23 cellular contexts compared by ENCODE assay signal in the genomic region with DNA sequence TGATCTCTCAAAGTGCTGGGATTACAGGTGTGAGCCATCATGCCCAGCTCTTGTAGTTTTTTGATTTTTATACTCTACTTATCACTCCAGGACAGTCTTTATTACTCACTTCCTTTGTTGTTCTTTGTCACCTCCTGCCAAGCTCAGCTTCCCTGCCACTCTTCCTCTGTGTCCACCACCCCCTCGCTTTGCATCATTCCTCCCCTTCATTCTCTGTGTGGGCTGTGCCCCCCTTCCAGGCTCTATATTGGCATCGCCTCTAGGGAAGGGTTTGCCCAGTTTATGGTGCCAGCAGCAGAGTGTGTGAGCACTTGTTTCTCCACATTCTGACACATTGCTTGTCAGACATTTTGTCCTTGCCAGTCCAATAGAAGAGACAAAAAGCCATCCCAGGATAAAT. TPM values are rescaled to one million over a fixed set of nuclear protein-coding genes. Genes with fewer than 3 reads are reported as not detected.
A peak's percentile ranks its signal among the peaks of the same experiment; 100 is the strongest.
DNase-seq lines count a peak whose midpoint lies in the region; ATAC-seq, FAIRE-seq and TF ChIP-seq lines count a peak whose summit lies in the region.
"Had no signal": no experiment of that assay in that cellular context is flagged by ENCODE, and none has a peak within 500 bp of the region (broad histone marks: within the 10 kb centered on the region; RNA-seq: fewer than 3 reads in every experiment).

No MANE protein-coding gene starts in this region.

- no peaks in the 10 kb centered on the region for H3F3A ChIP-seq in PC-3 (ENCODE audit: low read length, unreplicated experiment)

- no peak for TF ChIP-seq POLR2A in body of pancreas (IDR thresholded peaks at IDR 0.05)

- H3K4me1 ChIP-seq in left ventricle myocardium inferior (no peaks in the 10 kb centered on the region), PC-3 (ENCODE audit: insufficient read depth, low read length) (0 out of 2 replicates have a peak, but pooled peaks cover 3% of the 10 kb centered on the region), body of pancreas (peaks cover 39% of the 10 kb centered on the region), pancreas (peaks cover 7 to 12% (median 12%) of the 10 kb centered on the region in 3 donors), foreskin keratinocyte (no peaks in the 10 kb centered on the region)
- H3K4me1 ChIP-seq: BE2C, HAP-1, SJSA1 had no signal

- ATAC-seq in left ventricle myocardium superior (peak; percentile 26), PC-3 (peak; percentile 24; the same call in 1 of the 2 replicates), body of pancreas (peak; percentile 45), pancreas (peak; percentile 27 to 63 (median 44)), foreskin keratinocyte (no peak), GM21447 (IDR thresholded peaks at IDR 0.05; ENCODE audit: unreplicated experiment) (no peak)

- H3K27me3 ChIP-seq in left ventricle myocardium inferior (ENCODE audit: low read depth) (no peaks in the 10 kb centered on the region), PC-3 (ENCODE audit: low read length) (no peaks in the 10 kb centered on the region), body of pancreas (no peaks in the 10 kb centered on the region), pancreas (no peaks in the 10 kb centered on the region), foreskin keratinocyte (no peaks in the 10 kb centered on the region)
- H3K27me3 ChIP-seq: SJSA1 had no signal

- no peak overlapping the region for H3K9ac ChIP-seq in PC-3 (ENCODE audit: low read length)

- no peak overlapping the region for H3K4me2 ChIP-seq in PC-3 (ENCODE audit: low read length)

- TF ChIP-seq CTCF in left ventricle myocardium inferior (IDR thresholded peaks at IDR 0.05; ENCODE audit: borderline replicate concordance): no peak
- no peak for TF ChIP-seq CTCF in PC-3 (conservative IDR thresholded peaks at IDR 0.05; ENCODE audit: low read depth, low read length)
- TF ChIP-seq CTCF in body of pancreas (IDR thresholded peaks at IDR 0.05): no peak
- no peak for TF ChIP-seq CTCF in pancreas (IDR thresholded peaks at IDR 0.05)
- TF ChIP-seq CTCF in foreskin keratinocyte (conservative IDR thresholded peaks at IDR 0.05): no peak

- intact Hi-C loops in left ventricle myocardium superior (cut with micrococcal nuclease): no loop called here
- intact Hi-C loops in left ventricle myocardium inferior (cut with micrococcal nuclease): no loop called here
- intact Hi-C loops in PC-3 (cut with micrococcal nuclease): no loop called here
- intact Hi-C loops in body of pancreas (cut with DNase I): no loop called here
- intact Hi-C loops in pancreas (cut with DNase I): no loop called here

- no TSS peak for BruUV-seq in PC-3 (replicated peaks; lab: Mats Ljungman, UMichigan)

- H2AFZ ChIP-seq in PC-3 (ENCODE audit: low read length): peak overlapping the region; percentile 34; the same call in 1 of the 2 replicates

- CTCF ChIA-PET in PC-3 (lab: Charles Lee): no interaction called here

- no peaks in the 10 kb centered on the region for H3K9me2 ChIP-seq in PC-3 (replicated peaks; ENCODE audit: low read length)

- peaks cover 3% of the 10 kb centered on the region for H3K9me3 ChIP-seq in left ventricle myocardium inferior (replicated peaks)
- no peaks in the 10 kb centered on the region for H3K9me3 ChIP-seq in PC-3 (ENCODE audit: low read length)
- no peaks in the 10 kb centered on the region for H3K9me3 ChIP-seq in body of pancreas
- H3K9me3 ChIP-seq in pancreas: no peaks in the 10 kb centered on the region
- H3K9me3 ChIP-seq: BE2C, HAP-1, SJSA1 had no signal

- H4K20me1 ChIP-seq in PC-3 (ENCODE audit: low read length): no peaks in the 10 kb centered on the region

- H3K36me3 ChIP-seq in left ventricle myocardium inferior (no peaks in the 10 kb centered on the region), PC-3 (ENCODE audit: low read depth, low read length) (no peaks in the 10 kb centered on the region), body of pancreas (replicated peaks in 1 of 2; ENCODE audit: insufficient read depth in 1 of 2, low read depth in 2 of 2) (no peaks in the 10 kb centered on the region), pancreas (no peaks in the 10 kb centered on the region)
- H3K36me3 ChIP-seq: BE2C, HAP-1, SJSA1 had no signal

- no peaks in the 10 kb centered on the region for H3K79me2 ChIP-seq in PC-3 (ENCODE audit: low read length)

- FAIRE-seq in pancreas (lab: Jason Lieb, UNC): no peak

- DNase-seq in left ventricle myocardium superior (no peak), left ventricle myocardium inferior (no peak), PC-3 (peak; percentile 38), body of pancreas (no peak), pancreas (no peak), foreskin keratinocyte (no peak), NCI-H2107 (lab: John Stamatoyannopoulos, UW) (no peak)
- DNase-seq: BE2C; CD4-positive, CD25-positive, alpha-beta regulatory T cell; COR-L47; DMS153; GDM1; NCI-H1092 treated with DMSO at 0.1 percent for 48 hours; NCI-H146; NCI-H2081; NCI-H82; OCI-M1 had no signal

- H3K4me3 ChIP-seq in left ventricle myocardium inferior (no peak overlapping the region), PC-3 (ENCODE audit: low read length) (no peak overlapping the region), body of pancreas (no peak overlapping the region), pancreas (no peak overlapping the region)
- H3K4me3 ChIP-seq: HAP-1, SJSA1 had no signal

- H3K27ac ChIP-seq in left ventricle myocardium inferior (replicated peaks) (no peak overlapping the region), PC-3 (ENCODE audit: low read length) (no peak overlapping the region), body of pancreas (no peak overlapping the region), pancreas (no peak overlapping the region), foreskin keratinocyte (no peak overlapping the region)
- H3K27ac ChIP-seq: SJSA1 had no signal

- POLR2A ChIA-PET in PC-3 (lab: Charles Lee; ENCODE audit: unreplicated experiment): no interaction called here

- 38 to 44% methylated on average over 2 of the region's 2 CpGs for WGBS in body of pancreas, 2 donors
- WGBS in pancreas, 2 donors: 46% methylated on average over 2 of the region's 2 CpGs

RNA-seq across cellular contexts. Expression of a gene that starts 15.1 kb away (rescaled TPM):
- 40.2 TPM for total RNA-seq in left ventricle myocardium superior
- 45.6 TPM for total RNA-seq in left ventricle myocardium inferior
- total RNA-seq in PC-3 (2014; rRNA removed): 7.3 and 15.9 TPM in 2 replicates
- 10 to 100 TPM; 16.6 to 49.1 TPM for total RNA-seq in body of pancreas
- total RNA-seq in pancreas: 10 to 100 TPM; 12.2 to 21.6 (median 13.7) TPM
- 10 to 100 TPM; 19.1 to 26.6 TPM for polyA plus RNA-seq in pancreas
- total RNA-seq in foreskin keratinocyte: 8.5 TPM in 2 replicates
- polyA plus RNA-seq in foreskin keratinocyte: 3.6 and 4.0 TPM in 2 replicates

RNA-seq across cellular contexts. Expression of a gene that starts 15.6 kb away (rescaled TPM):
- total RNA-seq in left ventricle myocardium superior: 0.89 TPM
- total RNA-seq in left ventricle myocardium inferior: not detected
- not detected in 2 replicates for total RNA-seq in PC-3 (2014; rRNA removed)
- total RNA-seq in body of pancreas: 1 to 10 TPM in 1 of 2 donors, under 1 TPM in 1; 0.52 to 4.3 TPM
- 1 to 10 TPM in 2 of 6 donors, under 1 TPM in 4; 0.46 to 2.1 (median 0.92) TPM for total RNA-seq in pancreas
- under 1 TPM; 0.42 to 0.75 TPM for polyA plus RNA-seq in pancreas
- 0.14 TPM in 1 of 2 replicates, not detected in the other for total RNA-seq in foreskin keratinocyte
- not detected in 2 replicates for polyA plus RNA-seq in foreskin keratinocyte
- total RNA-seq: A172, Daoy, MCF 10A, SJSA1 had no signal

RNA-seq across cellular contexts. Expression of a gene that starts 41.5 kb away (rescaled TPM):
- total RNA-seq in left ventricle myocardium superior (21.6 TPM), left ventricle myocardium inferior (23.3 TPM), PC-3 (2014; rRNA removed) (2.8 and 17.2 TPM in 2 replicates), body of pancreas (10 to 100 TPM; 11.9 to 38.6 TPM), pancreas (10 to 100 TPM in 1 of 6 donors, 1 to 10 TPM in 5; 5.7 to 10.1 (median 7.5) TPM), foreskin keratinocyte (5.1 and 5.7 TPM in 2 replicates)
- polyA plus RNA-seq in pancreas (10 to 100 TPM in 1 of 2 donors, 1 to 10 TPM in 1; 5.3 to 12.1 TPM), foreskin keratinocyte (1.3 and 2.2 TPM in 2 replicates)
- total RNA-seq: A172 had no signal

Comparison
In these comparisons a context has a peak if more than half of its experiments do, and no peak if none do; other contexts are left out.
1. ATAC-seq: peak in left ventricle myocardium superior (single experiment), PC-3 (single experiment), body of pancreas (single experiment) and pancreas (4 of 4); none in foreskin keratinocyte (single experiment) and GM21447 (single experiment).